1 cellular context compared by ENCODE assay signal in genomic region chr2:171098607-171099006, GRCh38.
TF ChIP-seq lines count a peak whose summit lies in the region.

No MANE protein-coding gene starts in this region.

TF ChIP-seq in K562, 482 proteins besides CTCF, POLR2A, EP300 and RAD21 (continued from another document):
- TF ChIP-seq PPARD (CRISPR knock-in tag; IDR thresholded peaks at IDR 0.05) (no peak), PML (IDR thresholded peaks at IDR 0.05; ENCODE audit: low read length) (no peak), ETS1 (conservative IDR thresholded peaks at IDR 0.05; ENCODE audit: control insufficient read depth, low read depth, low read length) (no peak), ZNF79 (CRISPR knock-in tag; IDR thresholded peaks at IDR 0.05; ENCODE audit: low read depth) (no peak), ZNF280B (CRISPR knock-in tag; IDR thresholded peaks at IDR 0.05) (peak; percentile 39; the same call in 1 of the 2 replicates), CGGBP1 (CRISPR knock-in tag; IDR thresholded peaks at IDR 0.05) (no peak), ZNF121 (CRISPR knock-in tag; conservative IDR thresholded peaks at IDR 0.05) (no peak), NFRKB (IDR thresholded peaks at IDR 0.05; ENCODE audit: low read depth) (no peak), E2F5 (CRISPR knock-in tag; IDR thresholded peaks at IDR 0.05) (no peak), DIDO1 (tag; IDR thresholded peaks at IDR 0.05; ENCODE audit: low read depth) (no peak), MNT (conservative IDR thresholded peaks at IDR 0.05) (no peak), ZNF217 (CRISPR knock-in tag; IDR thresholded peaks at IDR 0.05) (no peak), ZNF324 (CRISPR knock-in tag; IDR thresholded peaks at IDR 0.05) (peak; percentile 99), FOXO4 (CRISPR knock-in tag; IDR thresholded peaks at IDR 0.05) (no peak), MTA2 (IDR thresholded peaks at IDR 0.05; ENCODE audit: low read depth) (no peak)
- TF ChIP-seq, protein P1, sequence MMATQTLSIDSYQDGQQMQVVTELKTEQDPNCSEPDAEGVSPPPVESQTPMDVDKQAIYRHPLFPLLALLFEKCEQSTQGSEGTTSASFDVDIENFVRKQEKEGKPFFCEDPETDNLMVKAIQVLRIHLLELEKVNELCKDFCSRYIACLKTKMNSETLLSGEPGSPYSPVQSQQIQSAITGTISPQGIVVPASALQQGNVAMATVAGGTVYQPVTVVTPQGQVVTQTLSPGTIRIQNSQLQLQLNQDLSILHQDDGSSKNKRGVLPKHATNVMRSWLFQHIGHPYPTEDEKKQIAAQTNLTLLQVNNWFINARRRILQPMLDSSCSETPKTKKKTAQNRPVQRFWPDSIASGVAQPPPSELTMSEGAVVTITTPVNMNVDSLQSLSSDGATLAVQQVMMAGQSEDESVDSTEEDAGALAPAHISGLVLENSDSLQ (IDR thresholded peaks at IDR 0.05) = no peak
- TF ChIP-seq, protein P2, sequence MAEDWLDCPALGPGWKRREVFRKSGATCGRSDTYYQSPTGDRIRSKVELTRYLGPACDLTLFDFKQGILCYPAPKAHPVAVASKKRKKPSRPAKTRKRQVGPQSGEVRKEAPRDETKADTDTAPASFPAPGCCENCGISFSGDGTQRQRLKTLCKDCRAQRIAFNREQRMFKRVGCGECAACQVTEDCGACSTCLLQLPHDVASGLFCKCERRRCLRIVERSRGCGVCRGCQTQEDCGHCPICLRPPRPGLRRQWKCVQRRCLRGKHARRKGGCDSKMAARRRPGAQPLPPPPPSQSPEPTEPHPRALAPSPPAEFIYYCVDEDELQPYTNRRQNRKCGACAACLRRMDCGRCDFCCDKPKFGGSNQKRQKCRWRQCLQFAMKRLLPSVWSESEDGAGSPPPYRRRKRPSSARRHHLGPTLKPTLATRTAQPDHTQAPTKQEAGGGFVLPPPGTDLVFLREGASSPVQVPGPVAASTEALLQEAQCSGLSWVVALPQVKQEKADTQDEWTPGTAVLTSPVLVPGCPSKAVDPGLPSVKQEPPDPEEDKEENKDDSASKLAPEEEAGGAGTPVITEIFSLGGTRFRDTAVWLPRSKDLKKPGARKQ (CRISPR knock-in tag; IDR thresholded peaks at IDR 0.05) = no peak
